Comparison of ENCODE assay signal across 1 cellular context in the genomic region with DNA sequence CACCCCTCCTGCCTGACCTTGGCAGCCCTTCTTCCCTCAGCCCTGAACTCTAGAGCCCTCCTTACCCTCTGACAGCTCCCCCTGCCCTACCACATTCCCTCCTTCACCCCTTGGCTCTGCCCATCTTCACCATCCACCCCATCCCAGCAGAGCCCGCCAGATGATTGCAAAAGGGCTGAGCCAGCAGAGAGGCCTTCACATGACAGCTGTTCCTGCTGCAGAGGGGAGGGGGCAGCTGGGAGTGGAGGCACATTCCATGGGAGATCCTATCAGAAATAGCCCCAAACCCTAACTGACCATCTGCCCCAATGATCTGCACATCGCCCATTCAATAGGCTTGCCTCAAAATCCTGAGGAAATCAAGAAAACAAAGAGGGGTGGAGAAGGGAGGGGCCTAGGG.
TF ChIP-seq lines count a peak whose summit lies in the region.

No MANE protein-coding gene starts in this region.

TF ChIP-seq in H1, 55 proteins besides CTCF, POLR2A, EP300 and RAD21:
- TF ChIP-seq ASH2L (IDR thresholded peaks at IDR 0.05; ENCODE audit: low read length): no peak
- no peak for TF ChIP-seq KDM5A (IDR thresholded peaks at IDR 0.05; ENCODE audit: low read length)
- no peak for TF ChIP-seq GTF2F1 (IDR thresholded peaks at IDR 0.05; ENCODE audit: borderline replicate concordance, low read depth, low read length)
- no peak for TF ChIP-seq BACH1 (IDR thresholded peaks at IDR 0.05; ENCODE audit: low read length)
- TF ChIP-seq, protein P1, sequence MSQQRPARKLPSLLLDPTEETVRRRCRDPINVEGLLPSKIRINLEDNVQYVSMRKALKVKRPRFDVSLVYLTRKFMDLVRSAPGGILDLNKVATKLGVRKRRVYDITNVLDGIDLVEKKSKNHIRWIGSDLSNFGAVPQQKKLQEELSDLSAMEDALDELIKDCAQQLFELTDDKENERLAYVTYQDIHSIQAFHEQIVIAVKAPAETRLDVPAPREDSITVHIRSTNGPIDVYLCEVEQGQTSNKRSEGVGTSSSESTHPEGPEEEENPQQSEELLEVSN (IDR thresholded peaks at IDR 0.05): no peak
- no peak for TF ChIP-seq CHD1 (IDR thresholded peaks at IDR 0.05; ENCODE audit: low read depth, low read length)
- no peak for TF ChIP-seq SRF (IDR thresholded peaks at IDR 0.05; ENCODE audit: low read depth, low read length)
- no peak for TF ChIP-seq JUN (IDR thresholded peaks at IDR 0.05; ENCODE audit: low read depth, low read length)
- no peak for TF ChIP-seq SP1 (IDR thresholded peaks at IDR 0.05; ENCODE audit: low read depth, low read length)
- TF ChIP-seq, protein P2, sequence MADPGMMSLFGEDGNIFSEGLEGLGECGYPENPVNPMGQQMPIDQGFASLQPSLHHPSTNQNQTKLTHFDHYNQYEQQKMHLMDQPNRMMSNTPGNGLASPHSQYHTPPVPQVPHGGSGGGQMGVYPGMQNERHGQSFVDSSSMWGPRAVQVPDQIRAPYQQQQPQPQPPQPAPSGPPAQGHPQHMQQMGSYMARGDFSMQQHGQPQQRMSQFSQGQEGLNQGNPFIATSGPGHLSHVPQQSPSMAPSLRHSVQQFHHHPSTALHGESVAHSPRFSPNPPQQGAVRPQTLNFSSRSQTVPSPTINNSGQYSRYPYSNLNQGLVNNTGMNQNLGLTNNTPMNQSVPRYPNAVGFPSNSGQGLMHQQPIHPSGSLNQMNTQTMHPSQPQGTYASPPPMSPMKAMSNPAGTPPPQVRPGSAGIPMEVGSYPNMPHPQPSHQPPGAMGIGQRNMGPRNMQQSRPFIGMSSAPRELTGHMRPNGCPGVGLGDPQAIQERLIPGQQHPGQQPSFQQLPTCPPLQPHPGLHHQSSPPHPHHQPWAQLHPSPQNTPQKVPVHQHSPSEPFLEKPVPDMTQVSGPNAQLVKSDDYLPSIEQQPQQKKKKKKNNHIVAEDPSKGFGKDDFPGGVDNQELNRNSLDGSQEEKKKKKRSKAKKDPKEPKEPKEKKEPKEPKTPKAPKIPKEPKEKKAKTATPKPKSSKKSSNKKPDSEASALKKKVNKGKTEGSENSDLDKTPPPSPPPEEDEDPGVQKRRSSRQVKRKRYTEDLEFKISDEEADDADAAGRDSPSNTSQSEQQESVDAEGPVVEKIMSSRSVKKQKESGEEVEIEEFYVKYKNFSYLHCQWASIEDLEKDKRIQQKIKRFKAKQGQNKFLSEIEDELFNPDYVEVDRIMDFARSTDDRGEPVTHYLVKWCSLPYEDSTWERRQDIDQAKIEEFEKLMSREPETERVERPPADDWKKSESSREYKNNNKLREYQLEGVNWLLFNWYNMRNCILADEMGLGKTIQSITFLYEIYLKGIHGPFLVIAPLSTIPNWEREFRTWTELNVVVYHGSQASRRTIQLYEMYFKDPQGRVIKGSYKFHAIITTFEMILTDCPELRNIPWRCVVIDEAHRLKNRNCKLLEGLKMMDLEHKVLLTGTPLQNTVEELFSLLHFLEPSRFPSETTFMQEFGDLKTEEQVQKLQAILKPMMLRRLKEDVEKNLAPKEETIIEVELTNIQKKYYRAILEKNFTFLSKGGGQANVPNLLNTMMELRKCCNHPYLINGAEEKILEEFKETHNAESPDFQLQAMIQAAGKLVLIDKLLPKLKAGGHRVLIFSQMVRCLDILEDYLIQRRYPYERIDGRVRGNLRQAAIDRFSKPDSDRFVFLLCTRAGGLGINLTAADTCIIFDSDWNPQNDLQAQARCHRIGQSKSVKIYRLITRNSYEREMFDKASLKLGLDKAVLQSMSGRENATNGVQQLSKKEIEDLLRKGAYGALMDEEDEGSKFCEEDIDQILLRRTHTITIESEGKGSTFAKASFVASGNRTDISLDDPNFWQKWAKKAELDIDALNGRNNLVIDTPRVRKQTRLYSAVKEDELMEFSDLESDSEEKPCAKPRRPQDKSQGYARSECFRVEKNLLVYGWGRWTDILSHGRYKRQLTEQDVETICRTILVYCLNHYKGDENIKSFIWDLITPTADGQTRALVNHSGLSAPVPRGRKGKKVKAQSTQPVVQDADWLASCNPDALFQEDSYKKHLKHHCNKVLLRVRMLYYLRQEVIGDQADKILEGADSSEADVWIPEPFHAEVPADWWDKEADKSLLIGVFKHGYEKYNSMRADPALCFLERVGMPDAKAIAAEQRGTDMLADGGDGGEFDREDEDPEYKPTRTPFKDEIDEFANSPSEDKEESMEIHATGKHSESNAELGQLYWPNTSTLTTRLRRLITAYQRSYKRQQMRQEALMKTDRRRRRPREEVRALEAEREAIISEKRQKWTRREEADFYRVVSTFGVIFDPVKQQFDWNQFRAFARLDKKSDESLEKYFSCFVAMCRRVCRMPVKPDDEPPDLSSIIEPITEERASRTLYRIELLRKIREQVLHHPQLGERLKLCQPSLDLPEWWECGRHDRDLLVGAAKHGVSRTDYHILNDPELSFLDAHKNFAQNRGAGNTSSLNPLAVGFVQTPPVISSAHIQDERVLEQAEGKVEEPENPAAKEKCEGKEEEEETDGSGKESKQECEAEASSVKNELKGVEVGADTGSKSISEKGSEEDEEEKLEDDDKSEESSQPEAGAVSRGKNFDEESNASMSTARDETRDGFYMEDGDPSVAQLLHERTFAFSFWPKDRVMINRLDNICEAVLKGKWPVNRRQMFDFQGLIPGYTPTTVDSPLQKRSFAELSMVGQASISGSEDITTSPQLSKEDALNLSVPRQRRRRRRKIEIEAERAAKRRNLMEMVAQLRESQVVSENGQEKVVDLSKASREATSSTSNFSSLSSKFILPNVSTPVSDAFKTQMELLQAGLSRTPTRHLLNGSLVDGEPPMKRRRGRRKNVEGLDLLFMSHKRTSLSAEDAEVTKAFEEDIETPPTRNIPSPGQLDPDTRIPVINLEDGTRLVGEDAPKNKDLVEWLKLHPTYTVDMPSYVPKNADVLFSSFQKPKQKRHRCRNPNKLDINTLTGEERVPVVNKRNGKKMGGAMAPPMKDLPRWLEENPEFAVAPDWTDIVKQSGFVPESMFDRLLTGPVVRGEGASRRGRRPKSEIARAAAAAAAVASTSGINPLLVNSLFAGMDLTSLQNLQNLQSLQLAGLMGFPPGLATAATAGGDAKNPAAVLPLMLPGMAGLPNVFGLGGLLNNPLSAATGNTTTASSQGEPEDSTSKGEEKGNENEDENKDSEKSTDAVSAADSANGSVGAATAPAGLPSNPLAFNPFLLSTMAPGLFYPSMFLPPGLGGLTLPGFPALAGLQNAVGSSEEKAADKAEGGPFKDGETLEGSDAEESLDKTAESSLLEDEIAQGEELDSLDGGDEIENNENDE (IDR thresholded peaks at IDR 0.05; ENCODE audit: insufficient replicate concordance, low read length): no peak
- no peak for TF ChIP-seq FOSL1 (IDR thresholded peaks at IDR 0.05; ENCODE audit: insufficient read depth, low read depth, low read length)
- TF ChIP-seq ZNF274 (IDR thresholded peaks at IDR 0.05; ENCODE audit: borderline replicate concordance, extremely low read depth, low read length): no peak
- no peak for TF ChIP-seq RBBP5 (IDR thresholded peaks at IDR 0.05; ENCODE audit: borderline replicate concordance, low read depth, low read length)
- no peak for TF ChIP-seq RXRA (IDR thresholded peaks at IDR 0.05; ENCODE audit: insufficient read depth, low read depth, low read length)
- TF ChIP-seq BRCA1 (IDR thresholded peaks at IDR 0.05; ENCODE audit: low read depth, low read length): no peak
- no peak for TF ChIP-seq KDM1A (IDR thresholded peaks at IDR 0.05; ENCODE audit: borderline replicate concordance, low read length)
- TF ChIP-seq, protein P3, sequence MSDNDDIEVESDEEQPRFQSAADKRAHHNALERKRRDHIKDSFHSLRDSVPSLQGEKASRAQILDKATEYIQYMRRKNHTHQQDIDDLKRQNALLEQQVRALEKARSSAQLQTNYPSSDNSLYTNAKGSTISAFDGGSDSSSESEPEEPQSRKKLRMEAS (IDR thresholded peaks at IDR 0.05): no peak
- no peak for TF ChIP-seq POLR2AphosphoS5 (IDR thresholded peaks at IDR 0.05; ENCODE audit: low read depth, low read length)
